ENCODE assay signal across 1 cellular context in genomic region chr17:82655523-82655922, GRCh38.
A peak's percentile ranks its signal among the peaks of the same experiment; 100 is the strongest.
TF ChIP-seq lines count a peak whose summit lies in the region.

No MANE protein-coding gene starts in this region.

TF ChIP-seq in HepG2, 621 proteins besides CTCF, POLR2A, EP300 and RAD21 (continued from another document):
- TF ChIP-seq RBM22 (optimal IDR thresholded peaks at IDR 0.05; ENCODE audit: low read length): peak; percentile 15
- no peak for TF ChIP-seq ZNF660 (CRISPR knock-in tag; IDR thresholded peaks at IDR 0.05; ENCODE audit: borderline replicate concordance, low read depth)
- peak; percentile 69 for TF ChIP-seq ZNF121 (CRISPR knock-in tag; IDR thresholded peaks at IDR 0.05)
- TF ChIP-seq TRIM22 (IDR thresholded peaks at IDR 0.05): no peak
- no peak for TF ChIP-seq FOXO1 (CRISPR knock-in tag; IDR thresholded peaks at IDR 0.05)
- no peak for TF ChIP-seq AFF4 (CRISPR knock-in tag; IDR thresholded peaks at IDR 0.05)
- no peak for TF ChIP-seq ZNF317 (CRISPR knock-in tag; IDR thresholded peaks at IDR 0.05)
- TF ChIP-seq HNRNPL (IDR thresholded peaks at IDR 0.05; ENCODE audit: low read depth, low read length): 0 out of 2 replicates have a peak, but pooled peaks have one; percentile 46
- TF ChIP-seq HNF4A (CRISPR knock-in tag; IDR thresholded peaks at IDR 0.05): peak; percentile 77
- TF ChIP-seq HNF4G (IDR thresholded peaks at IDR 0.05; ENCODE audit: borderline replicate concordance, low read depth, low read length): 0 out of 2 replicates have a peak, but pooled peaks have one; percentile 29
- no peak for TF ChIP-seq HNF4G (CRISPR knock-in tag; IDR thresholded peaks at IDR 0.05; ENCODE audit: borderline replicate concordance, low read depth)
- peak; percentile 9; the same call in 1 of the 2 replicates for TF ChIP-seq ZFY (CRISPR knock-in tag; IDR thresholded peaks at IDR 0.05)
- 0 out of 2 replicates have a peak, but pooled peaks have one; percentile 22 for TF ChIP-seq ZNF598 (CRISPR knock-in tag; IDR thresholded peaks at IDR 0.05; ENCODE audit: borderline replicate concordance)
- TF ChIP-seq ZBTB10 (CRISPR knock-in tag; IDR thresholded peaks at IDR 0.05; ENCODE audit: borderline replicate concordance): no peak
- TF ChIP-seq HES4 (CRISPR knock-in tag; IDR thresholded peaks at IDR 0.05; ENCODE audit: borderline replicate concordance): 0 out of 2 replicates have a peak, but pooled peaks have one; percentile 34
- peak; percentile 93 for TF ChIP-seq ZSCAN25 (CRISPR knock-in tag; IDR thresholded peaks at IDR 0.05)
- no peak for TF ChIP-seq ZNF33A (CRISPR knock-in tag; IDR thresholded peaks at IDR 0.05; ENCODE audit: borderline replicate concordance)
- 0 out of 2 replicates have a peak, but pooled peaks have one; percentile 5 for TF ChIP-seq ZNF501 (CRISPR knock-in tag; IDR thresholded peaks at IDR 0.05)
- TF ChIP-seq SIN3B (IDR thresholded peaks at IDR 0.05; ENCODE audit: low read length): no peak
- peak; percentile 46; the same call in 1 of the 2 replicates for TF ChIP-seq ZFP91 (CRISPR knock-in tag; IDR thresholded peaks at IDR 0.05; ENCODE audit: borderline replicate concordance)
- TF ChIP-seq ZFP62 (CRISPR knock-in tag; IDR thresholded peaks at IDR 0.05): no peak
- 0 out of 2 replicates have a peak, but pooled peaks have one; percentile 21 for TF ChIP-seq MTA1 (CRISPR knock-in tag; IDR thresholded peaks at IDR 0.05; ENCODE audit: borderline replicate concordance)
- no peak for TF ChIP-seq ZFP36 (IDR thresholded peaks at IDR 0.05; ENCODE audit: borderline replicate concordance, low read depth, low read length, partially characterized antibody)
- no peak for TF ChIP-seq ZNF589 (CRISPR knock-in tag; conservative IDR thresholded peaks at IDR 0.05)
- peak; percentile 11; the same call in 1 of the 2 replicates for TF ChIP-seq RARA (CRISPR knock-in tag; IDR thresholded peaks at IDR 0.05)
- no peak for TF ChIP-seq ZMAT3 (CRISPR knock-in tag; conservative IDR thresholded peaks at IDR 0.05)
- TF ChIP-seq ZNF350 (CRISPR knock-in tag; IDR thresholded peaks at IDR 0.05; ENCODE audit: borderline replicate concordance, low read depth): 0 out of 2 replicates have a peak, but pooled peaks have one; percentile 57
- 0 out of 2 replicates have a peak, but pooled peaks have one; percentile 35 for TF ChIP-seq ZNF251 (CRISPR knock-in tag; IDR thresholded peaks at IDR 0.05)
- no peak for TF ChIP-seq FOXJ3 (CRISPR knock-in tag; IDR thresholded peaks at IDR 0.05; ENCODE audit: borderline replicate concordance)
- no peak for TF ChIP-seq TCF7 (IDR thresholded peaks at IDR 0.05; ENCODE audit: low read depth)
- peak; percentile 74 for TF ChIP-seq ZNF687 (CRISPR knock-in tag; IDR thresholded peaks at IDR 0.05)
- peak; percentile 26 for TF ChIP-seq ZNF883 (CRISPR knock-in tag; IDR thresholded peaks at IDR 0.05; ENCODE audit: not compliant biosample characterization)
- 0 out of 2 replicates have a peak, but pooled peaks have one; percentile 11 for TF ChIP-seq GABPB1 (CRISPR knock-in tag; IDR thresholded peaks at IDR 0.05)
- peak; percentile 33; the same call in 1 of the 2 replicates for TF ChIP-seq MYC (CRISPR knock-in tag; IDR thresholded peaks at IDR 0.05; ENCODE audit: borderline replicate concordance)
- 0 out of 2 replicates have a peak, but pooled peaks have one; percentile 23 for TF ChIP-seq ZMYM3 (CRISPR knock-in tag; IDR thresholded peaks at IDR 0.05)
- TF ChIP-seq ZFP36L1 (CRISPR knock-in tag; IDR thresholded peaks at IDR 0.05): no peak
- TF ChIP-seq THAP11 (CRISPR knock-in tag; IDR thresholded peaks at IDR 0.05): no peak
- no peak for TF ChIP-seq ZNF83 (CRISPR knock-in tag; IDR thresholded peaks at IDR 0.05; ENCODE audit: borderline replicate concordance)
- peak; percentile 50 for TF ChIP-seq MAX (IDR thresholded peaks at IDR 0.05)
- no peak for TF ChIP-seq ZNF740 (CRISPR knock-in tag; IDR thresholded peaks at IDR 0.05)
- TF ChIP-seq ZNF143 (CRISPR knock-in tag; IDR thresholded peaks at IDR 0.05): no peak
- no peak for TF ChIP-seq MXD3 (CRISPR knock-in tag; IDR thresholded peaks at IDR 0.05)
- TF ChIP-seq SYNCRIP (IDR thresholded peaks at IDR 0.05; ENCODE audit: insufficient read depth, low read depth, low read length): no peak
